11 cellular contexts compared by ENCODE assay signal in the genomic region with DNA sequence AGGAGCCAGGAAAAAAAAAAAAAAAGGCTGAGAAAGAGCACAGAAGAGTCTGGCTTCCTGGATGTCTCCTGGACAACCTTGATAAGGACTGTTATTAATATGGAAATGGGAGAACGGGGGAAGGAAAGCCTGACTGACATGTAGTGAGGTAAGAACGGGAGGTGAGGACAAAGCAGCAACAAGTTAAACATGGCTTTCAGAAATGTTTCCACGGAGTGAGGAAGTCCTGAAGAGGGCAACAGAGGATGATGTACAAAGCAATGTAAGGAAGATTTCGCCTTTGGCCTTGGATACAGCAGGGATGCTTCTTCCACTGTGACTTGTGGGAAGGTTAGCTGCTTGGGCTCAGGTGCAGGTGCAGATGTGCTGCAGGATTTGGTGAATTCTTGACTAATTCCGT. TPM values are rescaled to one million over a fixed set of nuclear protein-coding genes. Genes with fewer than 3 reads are reported as not detected.
DNase-seq lines count a peak whose midpoint lies in the region; ATAC-seq, FAIRE-seq and TF ChIP-seq lines count a peak whose summit lies in the region.
"Had no signal": no experiment of that assay in that cellular context is flagged by ENCODE, and none has a peak within 500 bp of the region (broad histone marks: within the 10 kb centered on the region; RNA-seq: fewer than 3 reads in every experiment).

No MANE protein-coding gene starts in this region.

- POLR2A ChIA-PET in AG04449 (lab: Yijun Ruan, JAX), result no interaction called here

- H3K36me3 ChIP-seq in MG63 (no peaks in the 10 kb centered on the region), spleen (no peaks in the 10 kb centered on the region)
- H3K36me3 ChIP-seq: tibial nerve had no signal

- no peak for DNase-seq in AG04449 (ENCODE audit: low read depth, low spot score)
- DNase-seq in GM12891 (ENCODE audit: insufficient read length, low spot score), result no peak
- DNase-seq in SK-MEL-5 (ENCODE audit: low read depth, low spot score), result peak; percentile 63
- DNase-seq in fibroblast of villous mesenchyme (ENCODE audit: low read depth), result peak; percentile 46
- no peak for DNase-seq in MG63
- DNase-seq in spleen, result no peak
- DNase-seq: activated CD4-positive, alpha-beta T cell treated with anti-CD3 and anti-CD28 coated beads, Interleukin-2, amount 10 ng/mL, durations not matched to agents 7 days and 5 days; NCI-H524 treated with DMSO at 0.1 percent for 48 hours had no signal

- TF ChIP-seq POLR2A in GM12891 (IDR thresholded peaks at IDR 0.05; ENCODE audit: low read depth, low read length), result no peak
- TF ChIP-seq POLR2A in spleen (IDR thresholded peaks at IDR 0.05), result no peak

- intact Hi-C loops in spleen (cut with DNase I; ENCODE audit: low total_unique reads), result no loop called here

- CTCF ChIA-PET in AG04449 (lab: Yijun Ruan, JAX), result interaction anchor here (0.7 to 28.4 kb wide), 18 partner anchors 10 to 1227 kb away, joined by 3 to 650 read pairs (median 5); partner anchors contain the start of genes NIBAN1, SWT1 and TRMT1L

- 32 to 37% (median 35%) methylated on average over 5 of the region's 5 CpGs for WGBS in spleen, 5 donors

- H3K27me3 ChIP-seq in MG63, result peaks cover 3% of the 10 kb centered on the region
- peaks cover 0 to 11% (median 0%) of the 10 kb centered on the region in 7 donors for H3K27me3 ChIP-seq in spleen (replicated peaks in 1 of 7)
- H3K27me3 ChIP-seq: tibial nerve had no signal

- H3K9me3 ChIP-seq in MG63, result no peaks in the 10 kb centered on the region
- no peaks in the 10 kb centered on the region for H3K9me3 ChIP-seq in spleen
- H3K9me3 ChIP-seq: tibial nerve had no signal

- no peak for ATAC-seq in GM19455 (IDR thresholded peaks at IDR 0.05; ENCODE audit: unreplicated experiment)
- ATAC-seq in HG02973 (IDR thresholded peaks at IDR 0.05; ENCODE audit: unreplicated experiment), result no peak

- H3K4me3 ChIP-seq in AG04449 (ENCODE audit: low read depth, low read length), result no peak overlapping the region
- H3K4me3 ChIP-seq in fibroblast of villous mesenchyme (ENCODE audit: low read depth, low read length), result no peak overlapping the region
- no peak overlapping the region for H3K4me3 ChIP-seq in MG63
- no peak overlapping the region for H3K4me3 ChIP-seq in spleen
- H3K4me3 ChIP-seq: tibial nerve had no signal

- in situ Hi-C loops in SK-MEL-5 (cut with HindIII; ENCODE audit: low pct_unique_long_range_greater_than_20kb, low sequenced_read_pairs), result no loop called here

- FAIRE-seq in GM12891 (lab: Jason Lieb, UNC), result peak; percentile 48

- TF ChIP-seq CTCF in AG04449 (IDR thresholded peaks at IDR 0.05; ENCODE audit: insufficient read depth, low read length, missing control alignments) (peak; percentile 43), fibroblast of villous mesenchyme (IDR thresholded peaks at IDR 0.05; ENCODE audit: insufficient read depth, low read depth, low read length) (peak; percentile 51), spleen (IDR thresholded peaks at IDR 0.05 in 8 of 11, conservative IDR thresholded peaks at IDR 0.05 in 3 of 11) (no peak)

- no peak overlapping the region for H3K27ac ChIP-seq in spleen
- H3K27ac ChIP-seq: tibial nerve had no signal

- H3K4me1 ChIP-seq in spleen, result peaks cover 0 to 10% (median 3%) of the 10 kb centered on the region in 6 donors

TF ChIP-seq in GM12891, 5 proteins besides CTCF, POLR2A, EP300 and RAD21:
- no peak for TF ChIP-seq PAX5 (IDR thresholded peaks at IDR 0.05; ENCODE audit: insufficient read depth, low read length, severe bottlenecking)
- no peak for TF ChIP-seq POLR2AphosphoS5 (IDR thresholded peaks at IDR 0.05; ENCODE audit: low read depth, low read length)
- TF ChIP-seq POU2F2 (IDR thresholded peaks at IDR 0.05; ENCODE audit: low read depth, low read length), result no peak
- TF ChIP-seq TAF1 (IDR thresholded peaks at IDR 0.05; ENCODE audit: low read depth, low read length), result no peak
- no peak for TF ChIP-seq SPI1 (IDR thresholded peaks at IDR 0.05; ENCODE audit: low read depth, low read length)

RNA-seq across cellular contexts. Expression of gene NIBAN1, which starts 11.9 kb away (rescaled TPM):
- polyA plus RNA-seq in GM12891 (2012; ENCODE audit: low read depth, missing spikeins), result 17.5 TPM
- total RNA-seq in SK-MEL-5 (2014; rRNA removed; shearing (Covaris generic)), result 14.4 and 18.6 TPM in 2 replicates
- 18.1 and 25.6 TPM in 2 replicates for polyA plus RNA-seq in SK-MEL-5 (2015; cell fraction: cytosol; rRNA removed)
- polyA plus RNA-seq in SK-MEL-5 (2015; cell fraction: nucleus; rRNA removed), result 16.8 and 23.1 TPM in 2 replicates
- total RNA-seq in fibroblast of villous mesenchyme (17.7 and 58.9 TPM in 2 replicates), spleen (100 to 1,000 TPM in 1 of 7 donors, 10 to 100 TPM in 6; 31.2 to 116 (median 46.3) TPM)
- 11.0 and 12.8 TPM in 2 replicates for total RNA-seq in MG63 (2014; rRNA removed; shearing (Covaris generic); ENCODE audit: low replicate concordance)
- 1 to 10 TPM; 2.3 to 7.8 (median 2.5) TPM for polyA plus RNA-seq in spleen

RNA-seq across cellular contexts. Expression of gene RNF2, which starts 59.1 kb away (rescaled TPM):
- 10.5 TPM for polyA plus RNA-seq in GM12891 (2012; ENCODE audit: low read depth, missing spikeins)
- total RNA-seq in SK-MEL-5 (2014; rRNA removed; shearing (Covaris generic)), result 26.2 and 37.2 TPM in 2 replicates
- polyA plus RNA-seq in SK-MEL-5 (2015; cell fraction: cytosol; rRNA removed), result 15.2 and 25.1 TPM in 2 replicates
- 9.7 and 9.8 TPM in 2 replicates for polyA plus RNA-seq in SK-MEL-5 (2015; cell fraction: nucleus; rRNA removed)
- total RNA-seq in fibroblast of villous mesenchyme (20.6 and 27.2 TPM in 2 replicates), spleen (10 to 100 TPM; 19.2 to 29.7 (median 21.6) TPM)
- total RNA-seq in MG63 (2014; rRNA removed; shearing (Covaris generic); ENCODE audit: low replicate concordance), result 15.4 and 21.4 TPM in 2 replicates
- polyA plus RNA-seq in spleen, result 1 to 10 TPM; 5.2 to 6.8 (median 6.7) TPM

Comparison
In these comparisons a context has a peak if more than half of its experiments do, and no peak if none do; other contexts are left out.
1. DNase-seq: peak in SK-MEL-5 (single experiment) and fibroblast of villous mesenchyme (single experiment); none in AG04449 (single experiment), GM12891 (single experiment), MG63 (single experiment) and spleen (single experiment).
2. CTCF ChIP-seq: peak in AG04449 (single experiment) and fibroblast of villous mesenchyme (single experiment); none in spleen (0 of 11).